In the genomic region with DNA sequence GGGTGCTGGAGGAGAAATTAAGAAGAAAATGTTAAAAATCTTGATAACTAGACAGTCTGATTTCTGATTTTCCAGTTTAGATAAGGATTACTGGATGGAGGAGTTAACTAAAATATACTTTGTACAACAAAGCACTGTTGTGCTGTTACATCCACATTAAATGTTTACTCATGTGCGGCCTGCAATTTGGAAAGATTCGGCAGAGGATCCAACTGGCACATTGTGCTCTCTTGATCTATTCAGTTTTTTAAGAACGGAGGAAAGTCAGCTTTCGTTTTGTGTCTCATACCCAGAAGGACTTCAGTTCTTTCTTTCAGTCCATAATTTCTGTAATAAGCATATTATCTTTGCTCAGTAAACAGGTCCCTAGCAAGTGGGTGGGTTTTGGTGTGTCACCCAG, we compare ENCODE assay signal across 17 cellular contexts.
"Had no signal": no experiment of that assay in that cellular context is flagged by ENCODE, and none has a peak within 500 bp of the region (broad histone marks: within the 10 kb centered on the region; RNA-seq: fewer than 3 reads in every experiment).

No MANE protein-coding gene starts in this region.

- H3K4me1 ChIP-seq: parathyroid adenoma, testis had no signal

- H3K9ac ChIP-seq: parathyroid adenoma had no signal

- DNase-seq: activated CD4-positive, alpha-beta T cell treated with anti-CD3 and anti-CD28 coated beads, Interleukin-2, amount 10 ng/mL, durations not matched to agents 7 days and 5 days; activated gamma-delta T cell treated with Interleukin-2 at 50 U/mL for 16 hours; amniotic stem cell; cortex of kidney; effector CD4-positive, alpha-beta T cell; left ventricle myocardium superior; mesendoderm; stimulated activated CD4-positive, alpha-beta T cell treated with anti-CD3 and anti-CD28 coated beads, Interleukin-15, amount 100 ng/mL, for 24 hours; stimulated activated CD4-positive, alpha-beta T cell treated with anti-CD3 and anti-CD28 coated beads, Interleukin-4, amount 100 ng/mL, for 1 hour; stimulated activated naive CD8-positive, alpha-beta T cell treated with anti-CD3 and anti-CD28 coated beads, Interleukin-15, Interleukin-2, amounts not matched to agents 100 U/mL and 50 U/mL, for 24 hours; testis had no signal

- H3K27me3 Mint-ChIP-seq: activated CD4-positive, alpha-beta T cell treated with anti-CD3 and anti-CD28 coated beads, Interleukin-2, amount 10 ng/mL, durations not matched to agents 7 days and 5 days; activated naive CD8-positive, alpha-beta T cell; central memory CD8-positive, alpha-beta T cell had no signal

- ATAC-seq: left ventricle myocardium superior; stimulated activated naive CD8-positive, alpha-beta T cell treated with anti-CD3 and anti-CD28 coated beads, Interleukin-15, Interleukin-2, amounts not matched to agents 100 U/mL and 50 U/mL, for 24 hours had no signal

- H3K27me3 ChIP-seq: hepatocyte, testis had no signal

- H3K4me3 ChIP-seq: hepatocyte, skin epidermis, testis had no signal

- H3K27ac Mint-ChIP-seq: activated CD4-positive, alpha-beta T cell treated with anti-CD3 and anti-CD28 coated beads, Interleukin-2, amount 10 ng/mL, durations not matched to agents 7 days and 5 days; activated naive CD8-positive, alpha-beta T cell; T-helper 2 cell treated with Interferon-gamma antibody and Interleukin-4, amounts not matched to agents 5 μg/mL and 100 μg/mL, for 36 hours had no signal

- H3K4me3 Mint-ChIP-seq: activated CD4-positive, alpha-beta T cell treated with anti-CD3 and anti-CD28 coated beads, Interleukin-2, amount 10 ng/mL, durations not matched to agents 7 days and 5 days; activated naive CD8-positive, alpha-beta T cell; central memory CD8-positive, alpha-beta T cell; T-helper 2 cell treated with Interferon-gamma antibody and Interleukin-4, amounts not matched to agents 5 μg/mL and 100 μg/mL, for 36 hours had no signal

- H3K27ac ChIP-seq: hepatocyte, parathyroid adenoma, skin epidermis, testis had no signal

- H3K9me3 ChIP-seq: testis had no signal

- H3K9me3 Mint-ChIP-seq: central memory CD8-positive, alpha-beta T cell had no signal
